In the genomic region with DNA sequence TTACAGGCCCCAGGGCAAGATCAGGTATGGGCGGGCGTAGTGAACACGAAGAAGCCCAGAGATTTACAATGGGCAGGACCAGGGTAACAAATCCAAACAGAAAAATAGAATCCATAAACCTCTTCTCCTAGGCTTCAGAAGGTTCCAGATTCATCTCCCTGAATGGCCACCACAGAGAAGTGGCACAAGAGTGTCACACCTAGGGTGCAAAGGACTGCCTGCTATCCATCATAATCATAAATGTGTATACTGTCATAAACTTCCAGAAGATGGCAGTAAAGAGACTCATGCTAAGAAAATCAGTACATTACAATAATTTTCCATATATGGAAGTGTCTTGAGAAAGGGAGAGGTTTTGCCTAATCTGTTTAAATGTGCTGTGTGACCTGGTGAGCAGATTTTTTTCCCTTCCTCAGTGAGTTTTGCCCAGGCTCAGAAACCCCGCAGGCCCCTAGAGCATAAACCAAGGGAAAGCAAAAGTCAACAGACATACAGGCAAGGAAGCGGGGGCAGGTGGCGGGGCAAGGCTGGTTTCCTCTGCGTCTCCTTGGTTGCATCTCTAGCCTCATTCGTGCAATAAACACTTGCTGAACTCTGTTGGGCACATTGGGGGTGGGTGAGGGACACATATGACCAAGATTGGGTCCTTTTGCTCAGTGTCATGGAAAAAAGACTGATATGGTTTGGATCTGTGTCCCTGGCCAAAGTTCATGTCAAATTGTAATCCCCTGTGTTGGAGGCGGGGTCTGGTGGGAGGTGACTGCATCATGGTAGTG, we compare ENCODE assay signal across 8 cellular contexts.
A peak's percentile ranks its signal among the peaks of the same experiment; 100 is the strongest.
DNase-seq lines count a peak whose midpoint lies in the region; ATAC-seq and TF ChIP-seq lines count a peak whose summit lies in the region.

No MANE protein-coding gene starts in this region.

- H3K23ac ChIP-seq in trophoblast cell (ENCODE audit: low read length), result no peak overlapping the region

- no peaks in the 10 kb centered on the region for H3K79me2 ChIP-seq in trophoblast cell (ENCODE audit: control insufficient read depth, insufficient read depth, low read length, poor library complexity)

- no peak overlapping the region for H2AK5ac ChIP-seq in trophoblast cell (ENCODE audit: low read length)

- no peak overlapping the region for H2BK5ac ChIP-seq in trophoblast cell (ENCODE audit: low read depth, low read length, poor library complexity)

- H3K27ac ChIP-seq in brain microvascular endothelial cell, result no peak overlapping the region
- no peak overlapping the region for H3K27ac ChIP-seq in trophoblast cell (ENCODE audit: low read depth, low read length)

- H3K4me2 ChIP-seq in trophoblast cell (ENCODE audit: low read length), result no peak overlapping the region

- ATAC-seq in HG03095 (IDR thresholded peaks at IDR 0.05; ENCODE audit: unreplicated experiment) (no peak), GM21528 (IDR thresholded peaks at IDR 0.05; ENCODE audit: low FRiP score, unreplicated experiment) (no peak)

- H2BK120ac ChIP-seq in trophoblast cell (ENCODE audit: insufficient read depth, low read length, poor library complexity), result peak overlapping the region; percentile 5

- no peak overlapping the region for H3K14ac ChIP-seq in trophoblast cell (ENCODE audit: low read length)

- DNase-seq in 8988T (peak; percentile 73), ELR (ENCODE audit: low read depth) (peak; percentile 53), NCI-H1694 treated with DMSO at 0.1 percent for 48 hours (lab: John Stamatoyannopoulos, UW) (peak; percentile 42), brain microvascular endothelial cell (no peak), trophoblast cell (peak in 1 of 2 donors; percentile 69), NCI-H1048 (lab: John Stamatoyannopoulos, UW) (no peak)

- H2BK12ac ChIP-seq in trophoblast cell (ENCODE audit: low read length), result peak overlapping the region; percentile 28

- H3K9ac ChIP-seq in trophoblast cell (ENCODE audit: low read length), result no peak overlapping the region

- H3K36me3 ChIP-seq in brain microvascular endothelial cell (replicated peaks) (no peaks in the 10 kb centered on the region), trophoblast cell (ENCODE audit: control insufficient read depth in 1 of 2, insufficient read depth in 2 of 2, low read length in 2 of 2) (no peaks in the 10 kb centered on the region)

- in situ Hi-C loops in brain microvascular endothelial cell (cut with HindIII; ENCODE audit: low pct_ligation_motif_present, low sequenced_read_pairs), result no loop called here

- no peaks in the 10 kb centered on the region for H3K27me3 ChIP-seq in brain microvascular endothelial cell (replicated peaks)
- no peaks in the 10 kb centered on the region for H3K27me3 ChIP-seq in trophoblast cell (ENCODE audit: insufficient read depth, low read length)

- no peak overlapping the region for H3K4ac ChIP-seq in trophoblast cell (ENCODE audit: low read depth, low read length)

- H4K8ac ChIP-seq in trophoblast cell (ENCODE audit: low read depth, low read length), result no peak overlapping the region

- H2AFZ ChIP-seq in trophoblast cell (ENCODE audit: insufficient read depth, low read length, poor library complexity), result no peak overlapping the region

- H3K79me1 ChIP-seq in trophoblast cell (ENCODE audit: low read length), result peaks cover 17% of the 10 kb centered on the region

- H4K12ac ChIP-seq in trophoblast cell (ENCODE audit: low read depth, low read length), result no peak overlapping the region

- H3K4me3 ChIP-seq in brain microvascular endothelial cell (ENCODE audit: low read depth, low read length), result no peak overlapping the region
- no peak overlapping the region for H3K4me3 ChIP-seq in trophoblast cell (ENCODE audit: low read depth, low read length)

- H3K4me1 ChIP-seq in trophoblast cell (ENCODE audit: control insufficient read depth in 1 of 2, insufficient read depth in 2 of 2, low read length in 2 of 2), result peaks cover 10 to 23% of the 10 kb centered on the region in 2 experiments

- no peak overlapping the region for H3K18ac ChIP-seq in trophoblast cell (ENCODE audit: low read length)

- no peaks in the 10 kb centered on the region for H3K9me3 ChIP-seq in trophoblast cell (ENCODE audit: insufficient read depth, low read depth, low read length)

- H4K91ac ChIP-seq in trophoblast cell (ENCODE audit: low read depth, low read length), result no peak overlapping the region

- TF ChIP-seq CTCF in brain microvascular endothelial cell (IDR thresholded peaks at IDR 0.05; ENCODE audit: low read depth, low read length, missing control alignments), result peak; percentile 38

- WGBS in trophoblast cell (ENCODE audit: extremely low coverage, insufficient coverage, insufficient read length), result no CpG with 5 or more reads among the region's 9 CpGs

Comparison
In these comparisons a context has a peak if more than half of its experiments do, and no peak if none do; other contexts are left out.
1. DNase-seq: peak in 8988T (single experiment), ELR (single experiment) and NCI-H1694 treated with DMSO at 0.1 percent for 48 hours (single experiment); none in brain microvascular endothelial cell (single experiment) and NCI-H1048 (single experiment).